Comparison of ENCODE assay signal across 11 cellular contexts in the genomic region with DNA sequence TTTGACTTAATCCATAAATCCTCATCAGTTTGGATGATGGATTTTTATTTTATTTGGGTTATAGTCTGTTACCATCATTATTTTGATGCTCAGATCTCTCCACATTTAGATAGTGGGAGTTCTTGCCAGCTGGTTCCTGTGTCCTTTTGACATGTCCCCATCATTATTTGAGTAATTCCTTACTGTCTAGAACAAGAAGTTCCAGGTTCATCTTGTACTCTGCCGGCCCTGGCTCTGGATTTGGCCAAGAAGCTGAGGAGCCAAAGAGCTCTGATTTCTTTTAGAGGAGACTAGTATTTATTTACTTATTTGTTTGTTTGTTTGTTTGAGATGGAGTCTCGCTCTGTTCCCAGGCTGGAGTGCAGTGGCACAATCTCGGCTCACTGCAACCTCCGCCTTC. TPM values are rescaled to one million over a fixed set of nuclear protein-coding genes. Genes with fewer than 3 reads are reported as not detected.
DNase-seq lines count a peak whose midpoint lies in the region; ATAC-seq and TF ChIP-seq lines count a peak whose summit lies in the region.
"Had no signal": no experiment of that assay in that cellular context is flagged by ENCODE, and none has a peak within 500 bp of the region (broad histone marks: within the 10 kb centered on the region; RNA-seq: fewer than 3 reads in every experiment).

No MANE protein-coding gene starts in this region.

- H3K27ac Mint-ChIP-seq in activated CD4-positive, alpha-beta T cell treated with anti-CD3 and anti-CD28 coated beads for 36 hours, result no peak overlapping the region
- H3K27ac Mint-ChIP-seq: CD4-positive, alpha-beta T cell had no signal

- H3K4me3 Mint-ChIP-seq in activated CD4-positive, alpha-beta T cell treated with anti-CD3 and anti-CD28 coated beads for 36 hours, result no peak overlapping the region
- H3K4me3 Mint-ChIP-seq: CD4-positive, alpha-beta T cell; H9 had no signal

- TF ChIP-seq POLR2A in testis (IDR thresholded peaks at IDR 0.05), result no peak

- no peaks in the 10 kb centered on the region for H3K36me3 Mint-ChIP-seq in activated CD4-positive, alpha-beta T cell treated with anti-CD3 and anti-CD28 coated beads for 36 hours (ENCODE audit: low read depth)

- 65 to 88% (median 79%) methylated on average over 4 of the region's 4 CpGs for WGBS in psoas muscle, 3 donors
- WGBS in testis, 2 donors, result 69 to 75% methylated on average over 4 of the region's 4 CpGs

- POLR2A ChIA-PET in activated CD4-positive, alpha-beta T cell treated with anti-CD3 and anti-CD28 coated beads for 36 hours (lab: Charles Lee), result no interaction called here

- no peak overlapping the region for H3K4me3 ChIP-seq in psoas muscle
- H3K4me3 ChIP-seq in testis, result no peak overlapping the region

- CTCF ChIA-PET in activated CD4-positive, alpha-beta T cell treated with anti-CD3 and anti-CD28 coated beads for 36 hours (lab: Charles Lee), result interaction anchor here (0.8 kb wide), 1 partner anchor 38 kb away, joined by 4 read pairs; no protein-coding TSS in a partner anchor

- intact Hi-C loops in left ventricle myocardium superior (cut with micrococcal nuclease), result no loop called here
- intact Hi-C loops in left cardiac atrium (cut with DNase I), result no loop called here
- intact Hi-C loops in psoas muscle (cut with DNase I), result no loop called here
- intact Hi-C loops in testis (cut with DNase I; ENCODE audit: low total_unique reads), result no loop called here
- intact Hi-C loops in activated CD4-positive, alpha-beta T cell treated with anti-CD3 and anti-CD28 coated beads for 36 hours (cut with DNase I, micrococcal nuclease), result no loop called here

- no peaks in the 10 kb centered on the region for H3K27me3 ChIP-seq in psoas muscle (ENCODE audit: insufficient read depth in 3 of 3, low read length in 2 of 3)
- H3K27me3 ChIP-seq in testis, result no peaks in the 10 kb centered on the region
- H3K27me3 ChIP-seq: BE2C had no signal

- H3K27ac ChIP-seq in psoas muscle, result no peak overlapping the region
- H3K27ac ChIP-seq in testis, result peak overlapping the region in 1 of 2 donors; percentile 73

- no peaks in the 10 kb centered on the region for H3K9me3 Mint-ChIP-seq in activated CD4-positive, alpha-beta T cell treated with anti-CD3 and anti-CD28 coated beads for 36 hours (ENCODE audit: low read depth)
- H3K9me3 Mint-ChIP-seq: CD4-positive, alpha-beta T cell; H9 had no signal

- no peaks in the 10 kb centered on the region for H3K27me3 Mint-ChIP-seq in activated CD4-positive, alpha-beta T cell treated with anti-CD3 and anti-CD28 coated beads for 36 hours

- H3K9me3 ChIP-seq in psoas muscle (no peaks in the 10 kb centered on the region), testis (no peaks in the 10 kb centered on the region)
- H3K9me3 ChIP-seq: BE2C, Caco-2 had no signal

- H3K36me3 ChIP-seq in psoas muscle (ENCODE audit: insufficient read depth in 1 of 2, low read depth in 1 of 2) (no peaks in the 10 kb centered on the region), testis (ENCODE audit: low read depth, missing control alignments) (no peaks in the 10 kb centered on the region)
- H3K36me3 ChIP-seq: BE2C had no signal

- no peaks in the 10 kb centered on the region for H3K4me1 Mint-ChIP-seq in activated CD4-positive, alpha-beta T cell treated with anti-CD3 and anti-CD28 coated beads for 36 hours

- TF ChIP-seq CTCF in psoas muscle (IDR thresholded peaks at IDR 0.05), result no peak
- TF ChIP-seq CTCF in testis (IDR thresholded peaks at IDR 0.05), result no peak

- ATAC-seq in left ventricle myocardium superior, result peak; percentile 54
- ATAC-seq in left cardiac atrium, result no peak
- peak in 2 of 4 donors; percentile 49 to 84 for ATAC-seq in psoas muscle
- ATAC-seq in HG03571 (IDR thresholded peaks at IDR 0.05; ENCODE audit: unreplicated experiment), result no peak
- ATAC-seq in activated CD4-positive, alpha-beta T cell treated with anti-CD3 and anti-CD28 coated beads for 36 hours, result no peak

- DNase-seq in left ventricle myocardium superior (no peak), left cardiac atrium (no peak), psoas muscle (peak; percentile 23 to 75), testis (peak; percentile 47)
- no peak for DNase-seq in activated CD4-positive, alpha-beta T cell treated with anti-CD3 and anti-CD28 coated beads for 36 hours
- DNase-seq: BE2C; C1 segment of cervical spinal cord; Caco-2; CD4-positive, alpha-beta T cell; H9 had no signal

- peaks cover 17% of the 10 kb centered on the region for H3K4me1 ChIP-seq in psoas muscle
- H3K4me1 ChIP-seq in testis, result peaks cover 24% of the 10 kb centered on the region
- H3K4me1 ChIP-seq: BE2C had no signal

RNA-seq across cellular contexts. Expression of gene PTPRG, which starts 54.3 kb away (rescaled TPM):
- total RNA-seq in left ventricle myocardium superior, result 30.4 TPM
- 10 to 100 TPM; 37.6 to 46.9 TPM for total RNA-seq in left cardiac atrium
- 10 to 100 TPM; 12.6 to 29.5 (median 18.6) TPM for total RNA-seq in psoas muscle
- polyA plus RNA-seq in psoas muscle, result 10 to 100 TPM in 1 of 3 donors, 1 to 10 TPM in 2; 4.5 to 10.8 (median 5.3) TPM
- 100 to 1,000 TPM in 1 of 2 donors, 10 to 100 TPM in 1; 75.4 to 107 TPM for total RNA-seq in testis
- polyA plus RNA-seq in testis (ENCODE audit: insufficient read depth, low read depth, low replicate concordance), result 26.3 TPM
- under 1 TPM; 0.32 to 0.33 TPM for total RNA-seq in activated CD4-positive, alpha-beta T cell treated with anti-CD3 and anti-CD28 coated beads for 36 hours

Comparison
In these comparisons a context has a peak if more than half of its experiments do, and no peak if none do; other contexts are left out.
1. DNase-seq: peak in psoas muscle (2 of 2) and testis (single experiment); none in left ventricle myocardium superior (single experiment), left cardiac atrium (single experiment) and activated CD4-positive, alpha-beta T cell treated with anti-CD3 and anti-CD28 coated beads for 36 hours (single experiment).
2. RNA of gene PTPRG, which starts 54.3 kb away (total RNA-seq): 75.4 to 107 TPM in testis, 37.6 to 46.9 TPM in left cardiac atrium, 30.4 TPM in left ventricle myocardium superior (single experiment) and 12.6 to 29.5 TPM in psoas muscle; 0.32 to 0.33 TPM in activated CD4-positive, alpha-beta T cell treated with anti-CD3 and anti-CD28 coated beads for 36 hours; every median in the first group is over 10 times any median in the second.